Comparison of ENCODE assay signal across 1 cellular context in genomic region chr15:62912808-62913207, GRCh38.
TF ChIP-seq lines count a peak whose summit lies in the region.

No MANE protein-coding gene starts in this region.

TF ChIP-seq in HCT116, 20 proteins besides CTCF, POLR2A, EP300 and RAD21 (continued from another document):
- TF ChIP-seq REST (IDR thresholded peaks at IDR 0.05; ENCODE audit: low read depth) (no peak), ZNF274 (IDR thresholded peaks at IDR 0.05; ENCODE audit: low read depth, low read length) (no peak)
TF ChIP-seq in HCT116: peak in this region for 0.
